21 cellular contexts compared by ENCODE assay signal in genomic region chr9:16410601-16411285, GRCh38.
DNase-seq lines count a peak whose midpoint lies in the region; ATAC-seq and TF ChIP-seq lines count a peak whose summit lies in the region.
"Had no signal": no experiment of that assay in that cellular context is flagged by ENCODE, and none has a peak within 500 bp of the region (broad histone marks: within the 10 kb centered on the region; RNA-seq: fewer than 3 reads in every experiment).

No MANE protein-coding gene starts in this region.

- H4K20me1 ChIP-seq in mammary epithelial cell (ENCODE audit: insufficient read depth, low read length): no peaks in the 10 kb centered on the region

- no peak for TF ChIP-seq CTCF in mammary epithelial cell (conservative IDR thresholded peaks at IDR 0.05 in 1 of 2, IDR thresholded peaks at IDR 0.05 in 1 of 2; ENCODE audit: extremely low read depth in 1 of 2, insufficient read depth in 1 of 2, low read depth in 1 of 2, low read length in 2 of 2)
- TF ChIP-seq CTCF in vagina (IDR thresholded peaks at IDR 0.05): no peak

- no peak for TF ChIP-seq POLR2A in vagina (IDR thresholded peaks at IDR 0.05)

- CTCF ChIA-PET in mammary epithelial cell (lab: Charles Lee; ENCODE audit: low non-redundant PET): no interaction called here

- H3K27ac ChIP-seq in mammary epithelial cell (ENCODE audit: insufficient read depth, low read depth, low read length) (no peak overlapping the region), vagina (no peak overlapping the region)
- H3K27ac ChIP-seq: ovary, right lobe of liver had no signal

- H3K4me1 ChIP-seq in mammary epithelial cell (ENCODE audit: insufficient read depth, low read length): no peaks in the 10 kb centered on the region
- no peaks in the 10 kb centered on the region for H3K4me1 ChIP-seq in vagina
- H3K4me1 ChIP-seq: HAP-1 had no signal

- no peak overlapping the region for H3K4me2 ChIP-seq in mammary epithelial cell (ENCODE audit: insufficient read depth, low read depth, low read length)

- H2AFZ ChIP-seq in mammary epithelial cell (ENCODE audit: low read depth, low read length): no peak overlapping the region

- H3K4me3 ChIP-seq in mammary epithelial cell (replicated peaks in 1 of 3; ENCODE audit: insufficient read depth in 1 of 3, low read depth in 2 of 3, low read length in 3 of 3): no peak overlapping the region
- no peak overlapping the region for H3K4me3 ChIP-seq in vagina
- H3K4me3 ChIP-seq: HAP-1, ovary, right lobe of liver had no signal

- no peaks in the 10 kb centered on the region for H3K79me2 ChIP-seq in mammary epithelial cell (ENCODE audit: insufficient read depth, low read length)

- WGBS in mammary epithelial cell (ENCODE audit: low coverage, missing lambda C conversion rate): 58% methylated on average over 7 of the region's 7 CpGs

- intact Hi-C loops in mammary epithelial cell (cut with micrococcal nuclease): no loop called here
- intact Hi-C loops in vagina (cut with DNase I): no loop called here

- dilution Hi-C loops in mammary epithelial cell (cut with HindIII; ENCODE audit: low sequenced_read_pairs): no loop called here

- in situ Hi-C loops in mammary epithelial cell (cut with MboI; ENCODE audit: low sequenced_read_pairs in 2 of 2): no loop called here

- ATAC-seq in HG02938 (IDR thresholded peaks at IDR 0.05; ENCODE audit: unreplicated experiment): no peak
- ATAC-seq: naive thymus-derived CD8-positive, alpha-beta T cell; right lobe of liver had no signal

- no TSS peak for BruUV-seq in mammary epithelial cell (replicated peaks; lab: Mats Ljungman, UMichigan)

- H3K27me3 ChIP-seq in mammary epithelial cell (ENCODE audit: insufficient read depth, low read length): no peaks in the 10 kb centered on the region
- no peaks in the 10 kb centered on the region for H3K27me3 ChIP-seq in vagina
- H3K27me3 ChIP-seq: ovary, right lobe of liver had no signal

- no peak overlapping the region for H3K9ac ChIP-seq in mammary epithelial cell (ENCODE audit: insufficient read depth, low read length)

- H3K9me3 ChIP-seq in mammary epithelial cell (replicated peaks; ENCODE audit: insufficient read depth, low read length): no peaks in the 10 kb centered on the region
- H3K9me3 ChIP-seq in vagina: no peaks in the 10 kb centered on the region
- H3K9me3 ChIP-seq: HAP-1, ovary, right lobe of liver had no signal

- DNase-seq in EL: peak; percentile 69
- peak; percentile 51 for DNase-seq in NCI-H69 (lab: John Stamatoyannopoulos, UW)
- DNase-seq in mammary epithelial cell: peak; percentile 64
- peak; percentile 27 for DNase-seq in left kidney (ENCODE audit: low read depth, low spot score)
- no peak for DNase-seq in vagina (ENCODE audit: extremely low spot score in 2 of 2)
- no peak for DNase-seq in NCI-H1048 (lab: John Stamatoyannopoulos, UW)
- no peak for DNase-seq in activated CD4-positive, alpha-beta T cell treated with anti-CD3 and anti-CD28 coated beads, Interleukin-2, amount 50 U/mL, for 4 hours
- DNase-seq: activated CD4-positive, alpha-beta T cell treated with anti-CD3 and anti-CD28 coated beads for 4 hours; activated naive CD8-positive, alpha-beta T cell treated with anti-CD3 and anti-CD28 coated beads, Interleukin-2, amount 10 ng/mL, durations not matched to agents 7 days and 5 days; CD4-positive, alpha-beta T cell; DMS53; hypothalamus; Karpas-422; naive thymus-derived CD8-positive, alpha-beta T cell; NCI-H1105; NCI-H2029 treated with DMSO at 0.1 percent for 48 hours; right lobe of liver; Right ventricle myocardium superior had no signal

- no peaks in the 10 kb centered on the region for H3K36me3 ChIP-seq in mammary epithelial cell (ENCODE audit: insufficient read depth, low read length)
- no peaks in the 10 kb centered on the region for H3K36me3 ChIP-seq in vagina
- H3K36me3 ChIP-seq: HAP-1, ovary, right lobe of liver had no signal

Comparison
In these comparisons a context has a peak if more than half of its experiments do, and no peak if none do; other contexts are left out.
1. DNase-seq: peak in EL (single experiment), NCI-H69 (single experiment), mammary epithelial cell (single experiment) and left kidney (single experiment); none in vagina (0 of 2), NCI-H1048 (single experiment) and activated CD4-positive, alpha-beta T cell treated with anti-CD3 and anti-CD28 coated beads, Interleukin-2, amount 50 U/mL, for 4 hours (0 of 2).